8 cellular contexts compared by ENCODE assay signal in genomic region chr10:113854757-113855626, GRCh38. TPM values are rescaled to one million over a fixed set of nuclear protein-coding genes. Genes with fewer than 3 reads are reported as not detected.
DNase-seq lines count a peak whose midpoint lies in the region; ATAC-seq and TF ChIP-seq lines count a peak whose summit lies in the region.

No MANE protein-coding gene starts in this region.

- no peaks in the 10 kb centered on the region for H3K36me3 ChIP-seq in neutrophil

- DNase-seq in C1 segment of cervical spinal cord (lab: John Stamatoyannopoulos, UW), result peak in 12 of 14 donors; percentile 37 to 88 (median 66)
- DNase-seq in RPMI8226, result peak; percentile 44
- DNase-seq in globus pallidus (ENCODE audit: low spot score), result peak; percentile 41
- DNase-seq in ureter (ENCODE audit: low spot score), result peak; percentile 61

- no peaks in the 10 kb centered on the region for H3K27me3 Mint-ChIP-seq in activated naive CD4-positive, alpha-beta T cell treated with anti-CD3 and anti-CD28 coated beads, Interleukin-2, amount 50 U/mL, for 24 hours

- H3K9me3 ChIP-seq in neutrophil, result no peaks in the 10 kb centered on the region

- H3K4me1 ChIP-seq in neutrophil (ENCODE audit: control insufficient read depth in 1 of 2, insufficient read depth in 1 of 2, low read depth in 1 of 2, low read length in 1 of 2), result peaks cover 22 to 33% of the 10 kb centered on the region in 2 experiments

- H3K4me3 Mint-ChIP-seq in activated naive CD4-positive, alpha-beta T cell treated with anti-CD3 and anti-CD28 coated beads, Interleukin-2, amount 50 U/mL, for 24 hours, result peak overlapping the region; percentile 99

- H3K27ac Mint-ChIP-seq in activated naive CD4-positive, alpha-beta T cell treated with anti-CD3 and anti-CD28 coated beads, Interleukin-2, amount 50 U/mL, for 24 hours, result peak overlapping the region; percentile 99

- H3K36me3 Mint-ChIP-seq in activated naive CD4-positive, alpha-beta T cell treated with anti-CD3 and anti-CD28 coated beads, Interleukin-2, amount 50 U/mL, for 24 hours, result peaks cover 16% of the 10 kb centered on the region

- H3K27me3 ChIP-seq in neutrophil, result no peaks in the 10 kb centered on the region

- ATAC-seq in GM18909 (IDR thresholded peaks at IDR 0.05; ENCODE audit: poor library complexity, unreplicated experiment), result peak; percentile 39
- ATAC-seq in HG03108 (IDR thresholded peaks at IDR 0.05; ENCODE audit: unreplicated experiment), result peak; percentile 26

- peak overlapping the region; percentile 79 for H3K27ac ChIP-seq in neutrophil

- H3K4me1 Mint-ChIP-seq in activated naive CD4-positive, alpha-beta T cell treated with anti-CD3 and anti-CD28 coated beads, Interleukin-2, amount 50 U/mL, for 24 hours, result peaks cover 50% of the 10 kb centered on the region

- peak overlapping the region; percentile 79 to 97 for H3K4me3 ChIP-seq in neutrophil (ENCODE audit: low read depth in 1 of 2, low read length in 1 of 2)

- TF ChIP-seq CTCF in neutrophil (IDR thresholded peaks at IDR 0.05), result no peak

- H3K9me3 Mint-ChIP-seq in activated naive CD4-positive, alpha-beta T cell treated with anti-CD3 and anti-CD28 coated beads, Interleukin-2, amount 50 U/mL, for 24 hours, result no peaks in the 10 kb centered on the region

RNA-seq across cellular contexts. Expression of gene NHLRC2, which starts 0.5 kb away (rescaled TPM):
- 47.8 TPM for total RNA-seq in ureter

RNA-seq across cellular contexts. Expression of gene DCLRE1A, which starts 1.1 kb away (rescaled TPM):
- 8.3 TPM for total RNA-seq in ureter

Comparison
In these comparisons a context has a peak if more than half of its experiments do, and no peak if none do; other contexts are left out.
1. Peak in every context shown above with its lines: DNase-seq, ATAC-seq, H3K4me3 ChIP-seq and H3K27ac ChIP-seq.